ENCODE assay signal across 1 cellular context in genomic region chr5:37553720-37554402, GRCh38.
A peak's percentile ranks its signal among the peaks of the same experiment; 100 is the strongest.
TF ChIP-seq lines count a peak whose summit lies in the region.

No MANE protein-coding gene starts in this region.

TF ChIP-seq in K562, 482 proteins besides CTCF, POLR2A, EP300 and RAD21 (continued from another document):
- TF ChIP-seq, protein P1, sequence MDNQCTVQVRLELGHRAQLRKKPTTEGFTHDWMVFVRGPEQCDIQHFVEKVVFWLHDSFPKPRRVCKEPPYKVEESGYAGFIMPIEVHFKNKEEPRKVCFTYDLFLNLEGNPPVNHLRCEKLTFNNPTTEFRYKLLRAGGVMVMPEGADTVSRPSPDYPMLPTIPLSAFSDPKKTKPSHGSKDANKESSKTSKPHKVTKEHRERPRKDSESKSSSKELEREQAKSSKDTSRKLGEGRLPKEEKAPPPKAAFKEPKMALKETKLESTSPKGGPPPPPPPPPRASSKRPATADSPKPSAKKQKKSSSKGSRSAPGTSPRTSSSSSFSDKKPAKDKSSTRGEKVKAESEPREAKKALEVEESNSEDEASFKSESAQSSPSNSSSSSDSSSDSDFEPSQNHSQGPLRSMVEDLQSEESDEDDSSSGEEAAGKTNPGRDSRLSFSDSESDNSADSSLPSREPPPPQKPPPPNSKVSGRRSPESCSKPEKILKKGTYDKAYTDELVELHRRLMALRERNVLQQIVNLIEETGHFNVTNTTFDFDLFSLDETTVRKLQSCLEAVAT (IDR thresholded peaks at IDR 0.05): no peak
- TF ChIP-seq ZNF175 (CRISPR knock-in tag; IDR thresholded peaks at IDR 0.05; ENCODE audit: low read depth) (no peak), ZFP91 (CRISPR knock-in tag; IDR thresholded peaks at IDR 0.05) (no peak), NRF1 (conservative IDR thresholded peaks at IDR 0.05 in 1 of 2, IDR thresholded peaks at IDR 0.05 in 1 of 2) (peak; percentile 13 to 43; a peak in 3 of 4 replicates), TFAP4 (CRISPR knock-in tag; IDR thresholded peaks at IDR 0.05; ENCODE audit: borderline replicate concordance) (no peak), XRCC3 (IDR thresholded peaks at IDR 0.05) (0 out of 2 replicates have a peak, but pooled peaks have one; percentile 10), CREBBP (IDR thresholded peaks at IDR 0.05; ENCODE audit: low read depth, low read length) (no peak), BCOR (IDR thresholded peaks at IDR 0.05) (peak; percentile 76; the same call in 1 of the 2 replicates), CBX3 (IDR thresholded peaks at IDR 0.05; ENCODE audit: borderline replicate concordance in 1 of 2, low read length in 2 of 2) (no peak), ZNF589 (CRISPR knock-in tag; IDR thresholded peaks at IDR 0.05; ENCODE audit: low read depth) (no peak), ZNF174 (CRISPR knock-in tag; IDR thresholded peaks at IDR 0.05) (no peak), CHD1 (IDR thresholded peaks at IDR 0.05; ENCODE audit: low read length) (no peak), AFF1 (IDR thresholded peaks at IDR 0.05; ENCODE audit: low read depth in 1 of 2, partially characterized antibody in 2 of 2) (peak in 1 of 2 experiments; percentile 50), GTF2E2 (tag; IDR thresholded peaks at IDR 0.05) (0 out of 2 replicates have a peak, but pooled peaks have one; percentile 46), ZNF24 (IDR thresholded peaks at IDR 0.05) (no peak), ZNF644 (tag; IDR thresholded peaks at IDR 0.05; ENCODE audit: low read depth) (no peak), RBM25 (IDR thresholded peaks at IDR 0.05; ENCODE audit: low read depth, low read length, severe bottlenecking) (peak; percentile 91), JUN (IDR thresholded peaks at IDR 0.05; ENCODE audit: borderline replicate concordance, low read depth, low read length) (no peak), JUN (CRISPR knock-in tag; IDR thresholded peaks at IDR 0.05; ENCODE audit: borderline replicate concordance) (no peak), RNF219 (CRISPR knock-in tag; IDR thresholded peaks at IDR 0.05) (no peak), DMBX1 (CRISPR knock-in tag; IDR thresholded peaks at IDR 0.05; ENCODE audit: borderline replicate concordance) (no peak), TRIM24 (IDR thresholded peaks at IDR 0.05) (no peak), HINFP (tag; conservative IDR thresholded peaks at IDR 0.05; ENCODE audit: low read depth) (no peak), ATF7 (IDR thresholded peaks at IDR 0.05) (no peak), AFF4 (CRISPR knock-in tag; IDR thresholded peaks at IDR 0.05) (no peak)
